Comparison of ENCODE assay signal across 33 cellular contexts in the genomic region with DNA sequence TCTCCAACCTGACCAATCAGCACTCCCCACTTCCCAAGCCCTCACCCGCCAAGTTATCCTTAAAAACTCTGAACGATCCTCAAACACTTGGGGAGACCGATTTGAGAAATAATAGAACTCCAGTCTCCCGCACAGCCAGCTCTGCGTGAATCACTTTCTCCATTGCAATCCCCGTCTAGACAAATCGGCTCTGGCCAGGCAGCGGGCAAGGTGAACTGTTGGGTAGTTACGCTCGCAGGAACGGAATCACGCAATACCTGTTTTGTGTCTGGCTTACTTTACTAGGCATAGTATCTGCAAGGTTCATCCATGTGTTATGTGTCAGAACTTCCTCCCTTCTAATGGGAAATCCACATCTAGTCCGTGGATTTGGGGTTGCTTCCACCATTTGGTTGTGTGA.
"Had no signal": no experiment of that assay in that cellular context is flagged by ENCODE, and none has a peak within 500 bp of the region (broad histone marks: within the 10 kb centered on the region; RNA-seq: fewer than 3 reads in every experiment).

No MANE protein-coding gene starts in this region.

- H3K27ac Mint-ChIP-seq: activated B cell treated with CpG ODN at 0.5 μM for 24 hours; activated CD8-positive, alpha-beta memory T cell treated with anti-CD3 and anti-CD28 coated beads, Interleukin-2, amount 10 ng/mL, durations not matched to agents 7 days and 5 days; activated CD8-positive, alpha-beta T cell treated with anti-CD3 and anti-CD28 coated beads for 36 hours; activated naive CD4-positive, alpha-beta T cell treated with anti-CD3 and anti-CD28 coated beads, Interleukin-2, amount 10 ng/mL, durations not matched to agents 7 days and 5 days; activated naive CD4-positive, alpha-beta T cell treated with anti-CD3 and anti-CD28 coated beads, Interleukin-2, amount 50 U/mL, for 72 hours; activated naive CD8-positive, alpha-beta T cell treated with anti-CD3 and anti-CD28 coated beads, Interleukin-2, amount 10 ng/mL, durations not matched to agents 7 days and 5 days; activated T-cell treated with anti-CD3 and anti-CD28 coated beads, Interleukin-2, amount 50 U/mL, for 24 hours; activated T-cell treated with anti-CD3 and anti-CD28 coated beads, Interleukin-2, amount 50 U/mL, for 72 hours; effector memory CD8-positive, alpha-beta T cell; T-helper 17 cell; T-helper 2 cell treated with Interferon-gamma antibody and Interleukin-4, amounts not matched to agents 5 μg/mL and 100 μg/mL, for 36 hours had no signal

- ATAC-seq: activated CD4-positive, CD25-positive, alpha-beta regulatory T cell treated with anti-CD3 and anti-CD28 coated beads, Interleukin-2, amount 50 U/mL, for 24 hours; activated CD8-positive, alpha-beta memory T cell treated with anti-CD3 and anti-CD28 coated beads, Interleukin-2, amount 10 ng/mL, durations not matched to agents 7 days and 5 days; activated CD8-positive, alpha-beta T cell treated with anti-CD3 and anti-CD28 coated beads for 36 hours; activated naive CD4-positive, alpha-beta T cell treated with anti-CD3 and anti-CD28 coated beads, Interleukin-2, amount 50 U/mL, for 72 hours; activated T-cell treated with anti-CD3 and anti-CD28 coated beads, Interleukin-2, amount 50 U/mL, for 72 hours; effector memory CD8-positive, alpha-beta T cell; T-helper 17 cell had no signal

- H3K4me3 Mint-ChIP-seq: activated B cell treated with CpG ODN at 0.5 μM for 24 hours; activated CD8-positive, alpha-beta memory T cell treated with anti-CD3 and anti-CD28 coated beads, Interleukin-2, amount 10 ng/mL, durations not matched to agents 7 days and 5 days; activated CD8-positive, alpha-beta T cell treated with anti-CD3 and anti-CD28 coated beads for 36 hours; activated naive CD4-positive, alpha-beta T cell treated with anti-CD3 and anti-CD28 coated beads, Interleukin-2, amount 10 ng/mL, durations not matched to agents 7 days and 5 days; activated naive CD8-positive, alpha-beta T cell treated with anti-CD3 and anti-CD28 coated beads, Interleukin-2, amount 10 ng/mL, durations not matched to agents 7 days and 5 days; activated T-cell treated with anti-CD3 and anti-CD28 coated beads, Interleukin-2, amount 50 U/mL, for 24 hours; activated T-cell treated with anti-CD3 and anti-CD28 coated beads, Interleukin-2, amount 50 U/mL, for 72 hours; effector memory CD8-positive, alpha-beta T cell; T-helper 17 cell; T-helper 2 cell treated with Interferon-gamma antibody and Interleukin-4, amounts not matched to agents 5 μg/mL and 100 μg/mL, for 36 hours had no signal

- H3K9me3 ChIP-seq: ascending aorta, esophagus squamous epithelium had no signal

- H3K4me1 Mint-ChIP-seq: activated CD8-positive, alpha-beta memory T cell treated with anti-CD3 and anti-CD28 coated beads, Interleukin-2, amount 10 ng/mL, durations not matched to agents 7 days and 5 days; activated naive CD4-positive, alpha-beta T cell treated with anti-CD3 and anti-CD28 coated beads, Interleukin-2, amount 10 ng/mL, durations not matched to agents 7 days and 5 days; activated naive CD8-positive, alpha-beta T cell treated with anti-CD3 and anti-CD28 coated beads, Interleukin-2, amount 10 ng/mL, durations not matched to agents 7 days and 5 days had no signal

- H3K9me3 Mint-ChIP-seq: activated B cell treated with CpG ODN at 0.5 μM for 24 hours; activated CD8-positive, alpha-beta T cell treated with anti-CD3 and anti-CD28 coated beads for 36 hours; activated naive CD4-positive, alpha-beta T cell treated with anti-CD3 and anti-CD28 coated beads, Interleukin-2, amount 10 ng/mL, durations not matched to agents 7 days and 5 days; activated naive CD4-positive, alpha-beta T cell treated with anti-CD3 and anti-CD28 coated beads, Interleukin-2, amount 50 U/mL, for 72 hours; activated naive CD8-positive, alpha-beta T cell treated with anti-CD3 and anti-CD28 coated beads, Interleukin-2, amount 10 ng/mL, durations not matched to agents 7 days and 5 days; activated T-cell treated with anti-CD3 and anti-CD28 coated beads, Interleukin-2, amount 50 U/mL, for 24 hours; activated T-cell treated with anti-CD3 and anti-CD28 coated beads, Interleukin-2, amount 50 U/mL, for 72 hours; effector memory CD8-positive, alpha-beta T cell; T-helper 2 cell treated with Interferon-gamma antibody and Interleukin-4, amounts not matched to agents 5 μg/mL and 100 μg/mL, for 36 hours had no signal

- H3K27ac ChIP-seq: ascending aorta, brain microvascular endothelial cell, esophagus squamous epithelium, WERI-Rb-1 had no signal

- H3K4me3 ChIP-seq: ascending aorta, esophagus squamous epithelium had no signal

- H3K27me3 Mint-ChIP-seq: activated CD8-positive, alpha-beta T cell treated with anti-CD3 and anti-CD28 coated beads for 36 hours; activated naive CD4-positive, alpha-beta T cell treated with anti-CD3 and anti-CD28 coated beads, Interleukin-2, amount 10 ng/mL, durations not matched to agents 7 days and 5 days; activated T-cell treated with anti-CD3 and anti-CD28 coated beads, Interleukin-2, amount 50 U/mL, for 24 hours had no signal

- H3K27me3 ChIP-seq: ascending aorta, brain microvascular endothelial cell, esophagus squamous epithelium had no signal

- H3K4me1 ChIP-seq: ascending aorta, esophagus squamous epithelium had no signal

- DNase-seq: activated B cell treated with CpG ODN at 0.5 μM for 24 hours; activated CD4-positive, alpha-beta T cell treated with anti-CD3 and anti-CD28 coated beads for 48 hours; activated CD4-positive, alpha-beta T cell treated with anti-CD3 and anti-CD28 coated beads, Interleukin-2, amount 50 U/mL, for 1 hour; activated CD4-positive, alpha-beta T cell treated with anti-CD3 and anti-CD28 coated beads, Interleukin-2, amount 50 U/mL, for 48 hours; activated CD8-positive, alpha-beta memory T cell treated with anti-CD3 and anti-CD28 coated beads, Interleukin-2, amount 10 ng/mL, durations not matched to agents 7 days and 5 days; activated CD8-positive, alpha-beta memory T cell treated with anti-CD3 and anti-CD28 coated beads, Interleukin-2, amount 50 U/mL, for 48 hours; activated CD8-positive, alpha-beta T cell treated with anti-CD3 and anti-CD28 coated beads for 36 hours; activated gamma-delta T cell; activated naive CD4-positive, alpha-beta T cell; activated naive CD4-positive, alpha-beta T cell treated with anti-CD3 and anti-CD28 coated beads, Interleukin-2, amount 10 ng/mL, durations not matched to agents 7 days and 5 days; activated naive CD8-positive, alpha-beta T cell treated with anti-CD3 and anti-CD28 coated beads, Interleukin-2, amount 10 ng/mL, durations not matched to agents 7 days and 5 days; activated T-cell treated with anti-CD3 and anti-CD28 coated beads for 4 hours; activated T-cell treated with anti-CD3 and anti-CD28 coated beads, Interleukin-2, amount 50 U/mL, for 24 hours; activated T-cell treated with anti-CD3 and anti-CD28 coated beads, Interleukin-2, amount 50 U/mL, for 72 hours; brain microvascular endothelial cell; caudate nucleus; cortex of kidney; dermis blood vessel endothelial cell; effector CD4-positive, alpha-beta T cell; effector memory CD8-positive, alpha-beta T cell; erythroblast; esophagus squamous epithelium; head of caudate nucleus; T-helper 1 cell; T-helper 17 cell; T1000; WERI-Rb-1 had no signal

- FAIRE-seq: colon, frontal cortex had no signal

- H3K36me3 Mint-ChIP-seq: activated CD8-positive, alpha-beta memory T cell treated with anti-CD3 and anti-CD28 coated beads, Interleukin-2, amount 10 ng/mL, durations not matched to agents 7 days and 5 days; activated naive CD4-positive, alpha-beta T cell treated with anti-CD3 and anti-CD28 coated beads, Interleukin-2, amount 10 ng/mL, durations not matched to agents 7 days and 5 days; activated naive CD4-positive, alpha-beta T cell treated with anti-CD3 and anti-CD28 coated beads, Interleukin-2, amount 50 U/mL, for 72 hours; activated naive CD8-positive, alpha-beta T cell treated with anti-CD3 and anti-CD28 coated beads, Interleukin-2, amount 10 ng/mL, durations not matched to agents 7 days and 5 days had no signal

- H3K36me3 ChIP-seq: WERI-Rb-1 had no signal
